12 cellular contexts compared by ENCODE assay signal in genomic region chr5:147892696-147893296, GRCh38. TPM values are rescaled to one million over a fixed set of nuclear protein-coding genes. Genes with fewer than 3 reads are reported as not detected.
A peak's percentile ranks its signal among the peaks of the same experiment; 100 is the strongest.
DNase-seq lines count a peak whose midpoint lies in the region; FAIRE-seq and TF ChIP-seq lines count a peak whose summit lies in the region.
"Had no signal": no experiment of that assay in that cellular context is flagged by ENCODE, and none has a peak within 500 bp of the region (broad histone marks: within the 10 kb centered on the region; RNA-seq: fewer than 3 reads in every experiment).

No MANE protein-coding gene starts in this region.

- H3K4me1 ChIP-seq in astrocyte (ENCODE audit: insufficient read depth, low read length) (peaks cover 15% of the 10 kb centered on the region), transverse colon (peaks cover 0 to 5% (median 2%) of the 10 kb centered on the region in 4 donors)

- H3K27ac Mint-ChIP-seq in astrocyte (ENCODE audit: unreplicated experiment) = no peak overlapping the region
- no peak overlapping the region for H3K27ac Mint-ChIP-seq in activated T-helper 2 cell treated with anti-CD3 and anti-CD28 coated beads, Interferon-gamma antibody, Interleukin-2, Interleukin-4, amounts not matched to agents 10 μg/mL and 5 μg/mL and 100 μg/mL, durations not matched to agents 14 hours and 24 hours and 36 hours

- FAIRE-seq in astrocyte (lab: Jason Lieb, UNC) = no peak

- H3K9me3 Mint-ChIP-seq in astrocyte (ENCODE audit: unreplicated experiment) = no peaks in the 10 kb centered on the region
- no peaks in the 10 kb centered on the region for H3K9me3 Mint-ChIP-seq in activated T-helper 2 cell treated with anti-CD3 and anti-CD28 coated beads, Interferon-gamma antibody, Interleukin-2, Interleukin-4, amounts not matched to agents 10 μg/mL and 5 μg/mL and 100 μg/mL, durations not matched to agents 14 hours and 24 hours and 36 hours

- no peaks in the 10 kb centered on the region for H3K27me3 Mint-ChIP-seq in astrocyte (ENCODE audit: low read depth, unreplicated experiment)
- H3K27me3 Mint-ChIP-seq in activated T-helper 2 cell treated with anti-CD3 and anti-CD28 coated beads, Interferon-gamma antibody, Interleukin-2, Interleukin-4, amounts not matched to agents 10 μg/mL and 5 μg/mL and 100 μg/mL, durations not matched to agents 14 hours and 24 hours and 36 hours (ENCODE audit: low read depth) = peaks cover 2% of the 10 kb centered on the region

- no peaks in the 10 kb centered on the region for H3K9me3 ChIP-seq in astrocyte (ENCODE audit: insufficient read depth, low read depth, low read length)
- no peaks in the 10 kb centered on the region for H3K9me3 ChIP-seq in transverse colon

- no peak for TF ChIP-seq EP300 in transverse colon (IDR thresholded peaks at IDR 0.05; ENCODE audit: low read depth)

- H3K27ac ChIP-seq in astrocyte (ENCODE audit: low read depth, low read length) (peak overlapping the region; percentile 32), transverse colon (no peak overlapping the region)
- H3K27ac ChIP-seq: cardiac muscle cell had no signal

- no peak overlapping the region for H3K4me3 Mint-ChIP-seq in astrocyte (ENCODE audit: unreplicated experiment)
- no peak overlapping the region for H3K4me3 Mint-ChIP-seq in activated T-helper 2 cell treated with anti-CD3 and anti-CD28 coated beads, Interferon-gamma antibody, Interleukin-2, Interleukin-4, amounts not matched to agents 10 μg/mL and 5 μg/mL and 100 μg/mL, durations not matched to agents 14 hours and 24 hours and 36 hours (ENCODE audit: low read depth)

- in situ Hi-C loops in transverse colon (cut with MboI; ENCODE audit: low pct_ligation_motif_present in 1 of 4, low pct_unique_long_range_greater_than_20kb in 1 of 4, low sequenced_read_pairs in 3 of 4) = no loop called here

- H3K4me3 ChIP-seq in astrocyte (ENCODE audit: insufficient read depth, low read depth, low read length) (no peak overlapping the region), transverse colon (no peak overlapping the region)
- H3K4me3 ChIP-seq: cardiac muscle cell had no signal

- no peak overlapping the region for H3K9ac ChIP-seq in astrocyte (ENCODE audit: low read length)

- H3K36me3 Mint-ChIP-seq in astrocyte (ENCODE audit: low read depth, unreplicated experiment) = peaks cover 4% of the 10 kb centered on the region
- no peaks in the 10 kb centered on the region for H3K36me3 Mint-ChIP-seq in activated T-helper 2 cell treated with anti-CD3 and anti-CD28 coated beads, Interferon-gamma antibody, Interleukin-2, Interleukin-4, amounts not matched to agents 10 μg/mL and 5 μg/mL and 100 μg/mL, durations not matched to agents 14 hours and 24 hours and 36 hours (ENCODE audit: low read depth)

- no peak overlapping the region for H2AFZ ChIP-seq in astrocyte (ENCODE audit: low read depth, low read length)

- H3K79me2 ChIP-seq in astrocyte (ENCODE audit: insufficient read depth, low read length) = no peaks in the 10 kb centered on the region

- H3K4me1 Mint-ChIP-seq in astrocyte (ENCODE audit: low read depth, unreplicated experiment) = peaks cover 11% of the 10 kb centered on the region
- no peaks in the 10 kb centered on the region for H3K4me1 Mint-ChIP-seq in activated T-helper 2 cell treated with anti-CD3 and anti-CD28 coated beads, Interferon-gamma antibody, Interleukin-2, Interleukin-4, amounts not matched to agents 10 μg/mL and 5 μg/mL and 100 μg/mL, durations not matched to agents 14 hours and 24 hours and 36 hours (ENCODE audit: low read depth)

- TF ChIP-seq CTCF in astrocyte (IDR thresholded peaks at IDR 0.05; ENCODE audit: insufficient read depth, low read depth, low read length) (no peak), transverse colon (IDR thresholded peaks at IDR 0.05) (no peak)

- WGBS in transverse colon (ENCODE audit: low coverage in 1 of 2), 2 donors = 36 to 38% methylated on average over 3 of the region's 3 CpGs

- peak; percentile 81 for DNase-seq in LoVo (ENCODE audit: low spot score)
- DNase-seq in astrocyte (ENCODE audit: low read depth) = no peak
- peak; percentile 24 for DNase-seq in iris pigment epithelial cell (ENCODE audit: low read depth)
- DNase-seq in transverse colon = peak; percentile 55
- DNase-seq in activated T-helper 2 cell treated with anti-CD3 and anti-CD28 coated beads, Interferon-gamma antibody, Interleukin-2, Interleukin-4, amounts not matched to agents 10 μg/mL and 5 μg/mL and 100 μg/mL, durations not matched to agents 14 hours and 24 hours and 36 hours (ENCODE audit: low spot score) = no peak
- no peak for DNase-seq in NAMALWA (ENCODE audit: low spot score)
- no peak for DNase-seq in kidney glomerular epithelial cell (lab: John Stamatoyannopoulos, UW)
- DNase-seq: COR-L47, erythroblast, NCI-H1105 treated with DMSO at 0.1 percent for 48 hours had no signal

- H3K27me3 ChIP-seq in astrocyte (ENCODE audit: insufficient read depth, low read length) (no peaks in the 10 kb centered on the region), transverse colon (no peaks in the 10 kb centered on the region)
- H3K27me3 ChIP-seq: cardiac muscle cell had no signal

- peak overlapping the region; percentile 12 for H3K4me2 ChIP-seq in astrocyte (ENCODE audit: low read length)

- H3K36me3 ChIP-seq in astrocyte (ENCODE audit: insufficient read depth, low read length) (peaks cover 3% of the 10 kb centered on the region), transverse colon (no peaks in the 10 kb centered on the region)
- H3K36me3 ChIP-seq: cardiac muscle cell had no signal

- intact Hi-C loops in transverse colon (cut with DNase I; ENCODE audit: low total_unique reads) = no loop called here
- intact Hi-C loops in activated T-helper 2 cell treated with anti-CD3 and anti-CD28 coated beads, Interferon-gamma antibody, Interleukin-2, Interleukin-4, amounts not matched to agents 10 μg/mL and 5 μg/mL and 100 μg/mL, durations not matched to agents 14 hours and 24 hours and 36 hours (cut with micrococcal nuclease) = no loop called here

- H4K20me1 ChIP-seq in astrocyte (ENCODE audit: insufficient read depth, low read length) = no peaks in the 10 kb centered on the region

- TF ChIP-seq POLR2A in transverse colon (IDR thresholded peaks at IDR 0.05) = no peak

RNA-seq across cellular contexts. Expression of gene C5orf46, which starts 13.5 kb away (rescaled TPM):
- 22.6 and 32.3 TPM in 2 replicates for total RNA-seq in astrocyte
- not detected for total RNA-seq in transverse colon
- total RNA-seq in activated T-helper 2 cell treated with anti-CD3 and anti-CD28 coated beads, Interferon-gamma antibody, Interleukin-2, Interleukin-4, amounts not matched to agents 10 μg/mL and 5 μg/mL and 100 μg/mL, durations not matched to agents 14 hours and 24 hours and 36 hours = not detected in 2 replicates
- total RNA-seq: cardiac muscle cell; T-helper 1 cell treated with Interleukin-12 subunit alpha and Interleukin-12 subunit beta and Interleukin-4 antibody, amounts not matched to agents 30 ng/mL and 1 ng/mL, for 36 hours had no signal

RNA-seq across cellular contexts. Expression of gene SCGB3A2, which starts 14.3 kb away (rescaled TPM):
- total RNA-seq in astrocyte = 0.59 and 0.82 TPM in 2 replicates
- not detected for total RNA-seq in transverse colon
- not detected in 2 replicates for total RNA-seq in activated T-helper 2 cell treated with anti-CD3 and anti-CD28 coated beads, Interferon-gamma antibody, Interleukin-2, Interleukin-4, amounts not matched to agents 10 μg/mL and 5 μg/mL and 100 μg/mL, durations not matched to agents 14 hours and 24 hours and 36 hours
- total RNA-seq: cardiac muscle cell; T-helper 1 cell treated with Interleukin-12 subunit alpha and Interleukin-12 subunit beta and Interleukin-4 antibody, amounts not matched to agents 30 ng/mL and 1 ng/mL, for 36 hours had no signal

Comparison
In these comparisons a context has a peak if more than half of its experiments do, and no peak if none do; other contexts are left out.
1. DNase-seq: peak in LoVo (single experiment), iris pigment epithelial cell (single experiment) and transverse colon (single experiment); none in astrocyte (single experiment), activated T-helper 2 cell treated with anti-CD3 and anti-CD28 coated beads, Interferon-gamma antibody, Interleukin-2, Interleukin-4, amounts not matched to agents 10 μg/mL and 5 μg/mL and 100 μg/mL, durations not matched to agents 14 hours and 24 hours and 36 hours (single experiment), NAMALWA (single experiment) and kidney glomerular epithelial cell (single experiment).
2. RNA of gene C5orf46, which starts 13.5 kb away (total RNA-seq): 22.6 to 32.3 TPM in astrocyte; not detected in transverse colon and not detected in activated T-helper 2 cell treated with anti-CD3 and anti-CD28 coated beads, Interferon-gamma antibody, Interleukin-2, Interleukin-4, amounts not matched to agents 10 μg/mL and 5 μg/mL and 100 μg/mL, durations not matched to agents 14 hours and 24 hours and 36 hours; every median in the first group is over 10 times any median in the second.